ENCODE assay signal across 19 cellular contexts in the genomic region with DNA sequence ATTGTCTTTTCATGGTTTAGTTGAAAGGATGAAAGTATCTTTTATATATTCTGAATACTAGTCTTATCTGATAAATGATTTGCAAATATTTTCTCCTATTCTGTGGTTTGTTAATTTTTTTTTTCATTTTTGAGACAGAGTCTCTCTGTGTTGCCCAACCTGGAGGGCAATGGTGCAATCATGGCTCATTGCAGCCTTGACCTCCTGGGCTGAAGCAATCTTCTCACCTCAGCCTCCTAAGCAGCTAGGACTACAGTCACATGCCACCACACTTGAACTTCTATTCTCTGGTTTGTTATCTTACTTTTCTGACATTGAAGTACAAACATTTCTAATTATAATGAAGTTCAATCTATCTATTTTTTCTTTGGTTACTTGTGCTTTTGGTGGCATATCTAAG.
"Had no signal": no experiment of that assay in that cellular context is flagged by ENCODE, and none has a peak within 500 bp of the region (broad histone marks: within the 10 kb centered on the region; RNA-seq: fewer than 3 reads in every experiment).

No MANE protein-coding gene starts in this region.

- H3K36me3 Mint-ChIP-seq: neural progenitor cell; stimulated activated effector memory CD8-positive, alpha-beta T cell treated with anti-CD3 and anti-CD28 coated beads, Interleukin-12 subunit alpha, Interleukin-12 subunit beta, amount 100 ng/mL, for 72 hours had no signal

- DNase-seq: effector memory CD4-positive, alpha-beta T cell; gastrocnemius medialis; heart right ventricle; islet precursor cell; occipital lobe; pancreas; right cardiac atrium; stimulated activated CD4-positive, alpha-beta T cell treated with anti-CD3 and anti-CD28 coated beads, Interleukin-4, amount 100 ng/mL, for 1 hour; stimulated activated CD8-positive, alpha-beta memory T cell treated with anti-CD3 and anti-CD28 coated beads, Interleukin-4, amount 100 ng/mL, for 48 hours; stimulated activated naive CD8-positive, alpha-beta T cell treated with anti-CD3 and anti-CD28 coated beads, Interleukin-15, Interleukin-2, amounts not matched to agents 100 U/mL and 50 U/mL, for 24 hours; tibial artery; uterus had no signal

- H3K9me3 Mint-ChIP-seq: natural killer cell treated with Interleukin-12 subunit alpha and Interleukin-12 subunit beta and Interleukin-15 and Interleukin-18, amount 100 ng/mL, for 72 hours; neural progenitor cell; stimulated activated effector memory CD8-positive, alpha-beta T cell treated with anti-CD3 and anti-CD28 coated beads, Interleukin-12 subunit alpha, Interleukin-12 subunit beta, amount 100 ng/mL, for 72 hours had no signal

- H3K4me1 Mint-ChIP-seq: neural progenitor cell; stimulated activated effector memory CD8-positive, alpha-beta T cell treated with anti-CD3 and anti-CD28 coated beads, Interleukin-12 subunit alpha, Interleukin-12 subunit beta, amount 100 ng/mL, for 72 hours had no signal

- H3K27me3 ChIP-seq: gastrocnemius medialis, neural progenitor cell, pancreas, tibial artery, upper lobe of left lung, uterus had no signal

- H3K9me3 ChIP-seq: gastrocnemius medialis, pancreas, upper lobe of left lung, uterus had no signal

- H3K36me3 ChIP-seq: gastrocnemius medialis, heart right ventricle, pancreas, tibial artery, upper lobe of left lung, uterus had no signal

- H3K27ac ChIP-seq: gastrocnemius medialis, heart right ventricle, neural progenitor cell, pancreas, tibial artery, upper lobe of left lung, uterus had no signal

- ATAC-seq: esophagus mucosa; gastrocnemius medialis; heart right ventricle; left lobe of liver; natural killer cell treated with Interleukin-12 subunit alpha and Interleukin-12 subunit beta and Interleukin-15 and Interleukin-18, amount 100 ng/mL, for 72 hours; pancreas; right cardiac atrium; stimulated activated effector memory CD8-positive, alpha-beta T cell treated with anti-CD3 and anti-CD28 coated beads, Interleukin-12 subunit alpha, Interleukin-12 subunit beta, amount 100 ng/mL, for 72 hours; stimulated activated naive CD8-positive, alpha-beta T cell treated with anti-CD3 and anti-CD28 coated beads, Interleukin-15, Interleukin-2, amounts not matched to agents 100 U/mL and 50 U/mL, for 24 hours had no signal

- H3K4me3 Mint-ChIP-seq: natural killer cell treated with Interleukin-12 subunit alpha and Interleukin-12 subunit beta and Interleukin-15 and Interleukin-18, amount 100 ng/mL, for 72 hours; neural progenitor cell; stimulated activated effector memory CD8-positive, alpha-beta T cell treated with anti-CD3 and anti-CD28 coated beads, Interleukin-12 subunit alpha, Interleukin-12 subunit beta, amount 100 ng/mL, for 72 hours had no signal

- H3K27ac Mint-ChIP-seq: natural killer cell treated with Interleukin-12 subunit alpha and Interleukin-12 subunit beta and Interleukin-15 and Interleukin-18, amount 100 ng/mL, for 72 hours; neural progenitor cell; progenitor cell of endocrine pancreas; stimulated activated effector memory CD8-positive, alpha-beta T cell treated with anti-CD3 and anti-CD28 coated beads, Interleukin-12 subunit alpha, Interleukin-12 subunit beta, amount 100 ng/mL, for 72 hours had no signal

- H3K4me3 ChIP-seq: gastrocnemius medialis, heart right ventricle, neural progenitor cell, pancreas, tibial artery, upper lobe of left lung, uterus had no signal

- H3K4me1 ChIP-seq: gastrocnemius medialis, heart right ventricle, tibial artery, upper lobe of left lung, uterus had no signal
